In the genomic region with DNA sequence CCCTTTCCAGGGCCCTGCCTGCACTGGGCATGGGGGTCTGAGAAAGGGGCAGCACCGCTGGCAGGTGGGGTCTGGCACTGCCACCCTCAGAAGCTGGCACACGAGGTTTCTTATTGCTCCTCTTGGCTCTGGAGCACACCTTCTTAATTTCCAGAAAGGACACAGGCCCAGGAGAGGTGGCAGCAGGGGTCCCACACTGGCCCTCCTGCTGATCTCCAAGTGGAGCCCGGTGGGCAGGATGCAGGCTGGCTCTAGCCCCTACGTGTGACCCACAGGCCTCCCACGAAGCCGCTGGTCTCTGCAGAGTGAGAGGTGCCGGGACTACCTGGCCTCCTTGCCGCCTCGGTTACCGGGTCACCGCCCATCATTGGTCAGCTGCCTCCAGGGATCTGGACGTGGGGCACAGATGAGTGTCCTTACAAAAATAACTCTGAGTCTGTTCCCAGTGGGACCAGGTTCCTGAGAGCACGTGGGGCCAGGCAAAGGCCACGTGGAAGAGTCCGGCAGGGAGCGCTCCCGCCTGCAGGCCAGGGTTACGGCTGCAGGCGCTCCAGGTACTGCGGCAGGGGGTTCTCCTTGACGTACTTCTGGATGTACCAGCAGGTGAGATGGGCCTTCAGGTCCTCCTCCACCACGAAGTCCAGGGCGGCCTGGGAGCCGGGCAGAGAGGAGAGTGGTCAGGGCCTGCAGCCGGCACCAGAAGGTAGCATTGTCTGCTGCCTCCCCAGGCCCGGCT, we compare ENCODE assay signal across 25 cellular contexts.
"Had no signal": no experiment of that assay in that cellular context is flagged by ENCODE, and none has a peak within 500 bp of the region (broad histone marks: within the 10 kb centered on the region; RNA-seq: fewer than 3 reads in every experiment).

No MANE protein-coding gene starts in this region.

- H3K27me3 ChIP-seq: breast epithelium, colonic mucosa, dorsolateral prefrontal cortex, tibial artery had no signal

- H3K36me3 ChIP-seq: breast epithelium, colonic mucosa had no signal

- H3K4me3 ChIP-seq: breast epithelium, colonic mucosa, dorsolateral prefrontal cortex, lower lobe of right lung, mucosa of descending colon, tibial artery had no signal

- DNase-seq: activated B cell treated with CpG ODN at 0.5 μM for 24 hours; activated CD4-positive, alpha-beta T cell treated with anti-CD3 and anti-CD28 coated beads for 36 hours; activated CD4-positive, alpha-beta T cell treated with anti-CD3 and anti-CD28 coated beads, Interleukin-2, amount 50 U/mL, for 48 hours; activated CD8-positive, alpha-beta memory T cell treated with anti-CD3 and anti-CD28 coated beads, Interleukin-2, amount 50 U/mL, for 48 hours; activated naive CD4-positive, alpha-beta T cell treated with Interleukin-2 at 50 U/mL for 16 hours; activated naive CD8-positive, alpha-beta T cell treated with anti-CD3 and anti-CD28 coated beads for 36 hours; activated T-cell treated with anti-CD3 and anti-CD28 coated beads, Interleukin-2, amount 50 U/mL, for 4 hours; amniotic stem cell; colonic mucosa; dorsolateral prefrontal cortex; effector memory CD8-positive, alpha-beta T cell; foreskin melanocyte; glutamatergic neuron; hypothalamus; lower lobe of right lung; mucosa of descending colon; naive B cell; stimulated activated CD4-positive, alpha-beta T cell treated with anti-CD3 and anti-CD28 coated beads, Interleukin-4, amount 100 ng/mL, for 4 hours; stimulated activated naive CD8-positive, alpha-beta T cell treated with anti-CD3 and anti-CD28 coated beads, Interleukin-15, Interleukin-2, amounts not matched to agents 100 U/mL and 50 U/mL, for 24 hours; T-cell; tibial artery had no signal

- FAIRE-seq: endothelial cell of umbilical vein, TTC549, urothelium cell line had no signal

- H3K4me1 ChIP-seq: colonic mucosa, lower lobe of right lung had no signal

- H3K9me3 ChIP-seq: breast epithelium, colonic mucosa, lower lobe of right lung, mucosa of descending colon, tibial artery had no signal

- ATAC-seq: activated CD4-positive, alpha-beta T cell treated with anti-CD3 and anti-CD28 coated beads for 36 hours; activated T-cell treated with anti-CD3 and anti-CD28 coated beads, Interleukin-2, amount 50 U/mL, for 4 hours; effector memory CD8-positive, alpha-beta T cell; lower lobe of right lung; mucosa of descending colon; stimulated activated naive CD8-positive, alpha-beta T cell treated with anti-CD3 and anti-CD28 coated beads, Interleukin-15, Interleukin-2, amounts not matched to agents 100 U/mL and 50 U/mL, for 24 hours; T-cell had no signal

- H3K27ac ChIP-seq: colonic mucosa, lower lobe of right lung, tibial artery had no signal
